ENCODE assay signal across 18 cellular contexts in genomic region chr12:91893476-91893875, GRCh38.
DNase-seq lines count a peak whose midpoint lies in the region; ATAC-seq and TF ChIP-seq lines count a peak whose summit lies in the region.
"Had no signal": no experiment of that assay in that cellular context is flagged by ENCODE, and none has a peak within 500 bp of the region (broad histone marks: within the 10 kb centered on the region; RNA-seq: fewer than 3 reads in every experiment).

No MANE protein-coding gene starts in this region.

- no peak overlapping the region for H3K4me3 Mint-ChIP-seq in T-helper 17 cell
- H3K4me3 Mint-ChIP-seq: CD8-positive, alpha-beta memory T cell; H9; T-cell had no signal

- no peaks in the 10 kb centered on the region for H3K27me3 Mint-ChIP-seq in T-helper 17 cell
- H3K27me3 Mint-ChIP-seq: CD8-positive, alpha-beta memory T cell; T-cell had no signal

- ATAC-seq in T-helper 17 cell (no peak), left lobe of liver (peak; percentile 18), HG03565 (IDR thresholded peaks at IDR 0.05; ENCODE audit: unreplicated experiment) (no peak)
- ATAC-seq: GM12878, T-cell had no signal

- in situ Hi-C loops in HAP-1 (cut with MboI; ENCODE audit: low sequenced_read_pairs): no loop called here

- no peaks in the 10 kb centered on the region for H3K27me3 ChIP-seq in HAP-1 (ENCODE audit: low read depth)
- H3K27me3 ChIP-seq: BE2C had no signal

- H3K4me3 ChIP-seq in HEK293 (ENCODE audit: low read depth, low read length) (no peak overlapping the region), HAP-1 (no peak overlapping the region)
- H3K4me3 ChIP-seq: GM12878, SK-N-MC had no signal

- H3K9me3 ChIP-seq in HEK293 (ENCODE audit: control insufficient read depth, insufficient read depth, low read depth, low read length) (no peaks in the 10 kb centered on the region), T-helper 17 cell (ENCODE audit: control insufficient read depth, low read length, poor library complexity, severe bottlenecking) (no peaks in the 10 kb centered on the region), HAP-1 (no peaks in the 10 kb centered on the region)
- H3K9me3 ChIP-seq: BE2C had no signal

- H3K36me3 ChIP-seq in HEK293 (ENCODE audit: control insufficient read depth in 2 of 2, insufficient read depth in 1 of 2, low read length in 2 of 2): no peaks in the 10 kb centered on the region
- no peaks in the 10 kb centered on the region for H3K36me3 ChIP-seq in HAP-1 (replicated peaks)
- H3K36me3 ChIP-seq: BE2C had no signal

- no peaks in the 10 kb centered on the region for H3K36me3 Mint-ChIP-seq in T-helper 17 cell (ENCODE audit: low read depth)
- H3K36me3 Mint-ChIP-seq: T-cell had no signal

- H3K27ac Mint-ChIP-seq in T-helper 17 cell: peak overlapping the region; percentile 2
- H3K27ac Mint-ChIP-seq: H9 had no signal

- DNase-seq in T-helper 17 cell: no peak
- no peak for DNase-seq in left lobe of liver (ENCODE audit: low spot score)
- DNase-seq in HAP-1 (ENCODE audit: low spot score in 2 of 2): no peak
- DNase-seq in ecto neural progenitor cell (ENCODE audit: low spot score): no peak
- DNase-seq: BE2C; CD8-positive, alpha-beta memory T cell; H9; KG1; NCI-H2171; NCI-H510A; NK-92 treated with Interleukin-12 subunit alpha and Interleukin-12 subunit beta, amount 100 ng/mL, for 24 hours; T-cell had no signal

- CTCF ChIA-PET in HEK293 (lab: Yijun Ruan, JAX): no interaction called here

- H3K27ac ChIP-seq in C4-2B: peak overlapping the region; percentile 41; the same call in 1 of the 2 replicates
- H3K27ac ChIP-seq in HEK293 (ENCODE audit: extremely low read depth, low read depth, low read length): no peak overlapping the region
- H3K27ac ChIP-seq: HL-60, SK-N-MC had no signal

- POLR2A ChIA-PET in HEK293 (lab: Yijun Ruan, JAX): no interaction called here

- no peaks in the 10 kb centered on the region for H3K4me1 ChIP-seq in HEK293 (ENCODE audit: control insufficient read depth, insufficient read depth, low read length)
- peaks cover 9% of the 10 kb centered on the region for H3K4me1 ChIP-seq in HAP-1
- H3K4me1 ChIP-seq: BE2C had no signal

- peaks cover 2% of the 10 kb centered on the region for H3K4me1 Mint-ChIP-seq in T-helper 17 cell

- no peak for TF ChIP-seq CTCF in C4-2B (conservative IDR thresholded peaks at IDR 0.05)
- no peak for TF ChIP-seq CTCF in HEK293 (tag by site-specific recombination; IDR thresholded peaks at IDR 0.05)

TF ChIP-seq in HEK293, 187 proteins besides CTCF, POLR2A, EP300 and RAD21:
- TF ChIP-seq ZNF169 (tag by site-specific recombination; IDR thresholded peaks at IDR 0.05) (no peak), ZBTB48 (tag by site-specific recombination; IDR thresholded peaks at IDR 0.05) (0 out of 2 replicates have a peak, but pooled peaks have one; percentile 24)
TF ChIP-seq in HEK293: peak in this region for 1.
